In genomic region chr2:233700028-233700635, GRCh38 we compare ENCODE assay signal across 9 cellular contexts. TPM values are rescaled to one million over a fixed set of nuclear protein-coding genes. Genes with fewer than 3 reads are reported as not detected.
A peak's percentile ranks its signal among the peaks of the same experiment; 100 is the strongest.
DNase-seq lines count a peak whose midpoint lies in the region; ATAC-seq and TF ChIP-seq lines count a peak whose summit lies in the region.
"Had no signal": no experiment of that assay in that cellular context is flagged by ENCODE, and none has a peak within 500 bp of the region (broad histone marks: within the 10 kb centered on the region; RNA-seq: fewer than 3 reads in every experiment).

No MANE protein-coding gene starts in this region.

- H3K79me2 ChIP-seq in neural progenitor cell (ENCODE audit: low read depth): no peaks in the 10 kb centered on the region

- peaks cover 8% of the 10 kb centered on the region for H3K9me3 Mint-ChIP-seq in neural progenitor cell
- peaks cover 3 to 5% of the 10 kb centered on the region in 2 donors for H3K9me3 Mint-ChIP-seq in activated naive CD4-positive, alpha-beta T cell treated with anti-CD3 and anti-CD28 coated beads, Interleukin-2, amount 50 U/mL, for 72 hours

- H3K4me1 Mint-ChIP-seq in neural progenitor cell: peaks cover 17% of the 10 kb centered on the region

- no peaks in the 10 kb centered on the region for H4K20me1 ChIP-seq in neural progenitor cell (ENCODE audit: low read depth)

- peak overlapping the region; percentile 58 for H3K4me2 ChIP-seq in neural progenitor cell

- H3K27me3 ChIP-seq in HAP-1 (ENCODE audit: low read depth) (no peaks in the 10 kb centered on the region), body of pancreas (no peaks in the 10 kb centered on the region), neural progenitor cell (no peaks in the 10 kb centered on the region)
- H3K27me3 ChIP-seq: esophagus muscularis mucosa had no signal

- H3K9me3 ChIP-seq in HAP-1 (no peaks in the 10 kb centered on the region), body of pancreas (no peaks in the 10 kb centered on the region), neural progenitor cell (ENCODE audit: low read depth) (no peaks in the 10 kb centered on the region)
- H3K9me3 ChIP-seq: esophagus muscularis mucosa had no signal

- TF ChIP-seq CTCF in body of pancreas (IDR thresholded peaks at IDR 0.05) (no peak), neural progenitor cell (IDR thresholded peaks at IDR 0.05) (no peak)

- H3K4me3 ChIP-seq in HAP-1 (no peak overlapping the region), body of pancreas (no peak overlapping the region), neural progenitor cell (no peak overlapping the region)
- H3K4me3 ChIP-seq: esophagus muscularis mucosa had no signal

- peaks cover 33% of the 10 kb centered on the region for H3K4me1 ChIP-seq in HAP-1
- peaks cover 11% of the 10 kb centered on the region for H3K4me1 ChIP-seq in body of pancreas
- H3K4me1 ChIP-seq in neural progenitor cell: peaks cover 18% of the 10 kb centered on the region
- H3K4me1 ChIP-seq: esophagus muscularis mucosa had no signal

- peak overlapping the region in 3 of 4 donors; percentile 56 to 68 (median 57) for H3K27ac ChIP-seq in body of pancreas
- peak overlapping the region; percentile 45 for H3K27ac ChIP-seq in neural progenitor cell
- no peak overlapping the region for H3K27ac ChIP-seq in substantia nigra (ENCODE audit: low read depth, low read length, poor library complexity, severe bottlenecking)
- H3K27ac ChIP-seq: esophagus muscularis mucosa had no signal

- H3K27ac Mint-ChIP-seq in neural progenitor cell: peak overlapping the region; percentile 24
- H3K27ac Mint-ChIP-seq in activated naive CD4-positive, alpha-beta T cell treated with anti-CD3 and anti-CD28 coated beads, Interleukin-2, amount 50 U/mL, for 72 hours: no peak overlapping the region

- H2AFZ ChIP-seq in neural progenitor cell (replicated peaks): no peak overlapping the region

- peak; percentile 73 to 95 for DNase-seq in HAP-1 (ENCODE audit: low spot score in 2 of 2)
- DNase-seq in body of pancreas: peak; percentile 37 to 75 (median 63)
- peak; percentile 85 for DNase-seq in neural progenitor cell (ENCODE audit: low spot score)
- DNase-seq in activated naive CD4-positive, alpha-beta T cell treated with anti-CD3 and anti-CD28 coated beads, Interleukin-2, amount 50 U/mL, for 72 hours (ENCODE audit: low spot score in 2 of 2): no peak
- DNase-seq in NCI-H1417 (lab: John Stamatoyannopoulos, UW): no peak
- DNase-seq in substantia nigra (lab: John Stamatoyannopoulos, UW): no peak
- DNase-seq: activated CD8-positive, alpha-beta memory T cell treated with anti-CD3 and anti-CD28 coated beads for 24 hours; NCI-H446 treated with DMSO at 0.1 percent for 48 hours had no signal

- H3K27me3 Mint-ChIP-seq in neural progenitor cell (ENCODE audit: insufficient read depth, low read depth): peaks cover 3% of the 10 kb centered on the region

- H3F3A ChIP-seq in neural progenitor cell (ENCODE audit: low read depth): peaks cover 15% of the 10 kb centered on the region

- no peak overlapping the region for H3K9ac ChIP-seq in neural progenitor cell

- no peak overlapping the region for H3K4me3 Mint-ChIP-seq in neural progenitor cell

- in situ Hi-C loops in HAP-1 (cut with MboI; ENCODE audit: low sequenced_read_pairs): no loop called here

- peak; percentile 100 for ATAC-seq in body of pancreas
- ATAC-seq in activated naive CD4-positive, alpha-beta T cell treated with anti-CD3 and anti-CD28 coated beads, Interleukin-2, amount 50 U/mL, for 72 hours: no peak

- no peaks in the 10 kb centered on the region for H3K36me3 Mint-ChIP-seq in neural progenitor cell
- H3K36me3 Mint-ChIP-seq in activated naive CD4-positive, alpha-beta T cell treated with anti-CD3 and anti-CD28 coated beads, Interleukin-2, amount 50 U/mL, for 72 hours: peaks cover 0 to 6% of the 10 kb centered on the region in 2 donors

- TF ChIP-seq POLR2A in body of pancreas (IDR thresholded peaks at IDR 0.05): no peak

- intact Hi-C loops in body of pancreas (cut with DNase I): no loop called here

- WGBS in body of pancreas, 2 donors: 9 to 11% methylated on average over 1 of the region's 1 CpG

- no peaks in the 10 kb centered on the region for H3K36me3 ChIP-seq in HAP-1 (replicated peaks)
- no peaks in the 10 kb centered on the region for H3K36me3 ChIP-seq in body of pancreas (replicated peaks in 1 of 2; ENCODE audit: insufficient read depth in 1 of 2, low read depth in 2 of 2)
- no peaks in the 10 kb centered on the region for H3K36me3 ChIP-seq in neural progenitor cell
- H3K36me3 ChIP-seq: esophagus muscularis mucosa had no signal

RNA-seq across cellular contexts. Expression of gene UGT1A6, which starts 7.4 kb away (rescaled TPM):
- total RNA-seq in body of pancreas: under 1 TPM in 1 of 2 donors, not detected in 1; 0.33 TPM
- not detected in 2 replicates for total RNA-seq in neural progenitor cell (ENCODE audit: low replicate concordance)
- total RNA-seq in activated naive CD4-positive, alpha-beta T cell treated with anti-CD3 and anti-CD28 coated beads, Interleukin-2, amount 50 U/mL, for 72 hours: not detected
- total RNA-seq: esophagus muscularis mucosa had no signal

RNA-seq across cellular contexts. Expression of gene UGT1A5, which starts 12.6 kb away (rescaled TPM):
- not detected for total RNA-seq in body of pancreas
- total RNA-seq in neural progenitor cell (ENCODE audit: low replicate concordance): not detected in 2 replicates
- not detected for total RNA-seq in activated naive CD4-positive, alpha-beta T cell treated with anti-CD3 and anti-CD28 coated beads, Interleukin-2, amount 50 U/mL, for 72 hours
- total RNA-seq: esophagus muscularis mucosa had no signal

RNA-seq across cellular contexts. Expression of gene UGT1A4, which starts 18.4 kb away (rescaled TPM):
- 1 to 10 TPM in 1 of 2 donors, not detected in 1; 3.3 TPM for total RNA-seq in body of pancreas
- total RNA-seq in neural progenitor cell (ENCODE audit: low replicate concordance): not detected in 2 replicates
- total RNA-seq in activated naive CD4-positive, alpha-beta T cell treated with anti-CD3 and anti-CD28 coated beads, Interleukin-2, amount 50 U/mL, for 72 hours: not detected
- total RNA-seq: esophagus muscularis mucosa had no signal

RNA-seq across cellular contexts. Expression of gene UGT1A7, which starts 18.4 kb away (rescaled TPM):
- total RNA-seq in body of pancreas (not detected), neural progenitor cell (ENCODE audit: low replicate concordance) (not detected in 2 replicates)
- not detected for total RNA-seq in activated naive CD4-positive, alpha-beta T cell treated with anti-CD3 and anti-CD28 coated beads, Interleukin-2, amount 50 U/mL, for 72 hours

RNA-seq across cellular contexts. Expression of gene UGT1A9, which starts 28.4 kb away (rescaled TPM):
- total RNA-seq in body of pancreas (not detected), neural progenitor cell (ENCODE audit: low replicate concordance) (not detected in 2 replicates)
- not detected for total RNA-seq in activated naive CD4-positive, alpha-beta T cell treated with anti-CD3 and anti-CD28 coated beads, Interleukin-2, amount 50 U/mL, for 72 hours
- total RNA-seq: esophagus muscularis mucosa had no signal

Comparison
In these comparisons a context has a peak if more than half of its experiments do, and no peak if none do; other contexts are left out.
1. DNase-seq: peak in HAP-1 (2 of 2), body of pancreas (4 of 4) and neural progenitor cell (single experiment); none in activated naive CD4-positive, alpha-beta T cell treated with anti-CD3 and anti-CD28 coated beads, Interleukin-2, amount 50 U/mL, for 72 hours (0 of 2), NCI-H1417 (0 of 3) and substantia nigra (0 of 49).